12 cellular contexts compared by ENCODE assay signal in the genomic region with DNA sequence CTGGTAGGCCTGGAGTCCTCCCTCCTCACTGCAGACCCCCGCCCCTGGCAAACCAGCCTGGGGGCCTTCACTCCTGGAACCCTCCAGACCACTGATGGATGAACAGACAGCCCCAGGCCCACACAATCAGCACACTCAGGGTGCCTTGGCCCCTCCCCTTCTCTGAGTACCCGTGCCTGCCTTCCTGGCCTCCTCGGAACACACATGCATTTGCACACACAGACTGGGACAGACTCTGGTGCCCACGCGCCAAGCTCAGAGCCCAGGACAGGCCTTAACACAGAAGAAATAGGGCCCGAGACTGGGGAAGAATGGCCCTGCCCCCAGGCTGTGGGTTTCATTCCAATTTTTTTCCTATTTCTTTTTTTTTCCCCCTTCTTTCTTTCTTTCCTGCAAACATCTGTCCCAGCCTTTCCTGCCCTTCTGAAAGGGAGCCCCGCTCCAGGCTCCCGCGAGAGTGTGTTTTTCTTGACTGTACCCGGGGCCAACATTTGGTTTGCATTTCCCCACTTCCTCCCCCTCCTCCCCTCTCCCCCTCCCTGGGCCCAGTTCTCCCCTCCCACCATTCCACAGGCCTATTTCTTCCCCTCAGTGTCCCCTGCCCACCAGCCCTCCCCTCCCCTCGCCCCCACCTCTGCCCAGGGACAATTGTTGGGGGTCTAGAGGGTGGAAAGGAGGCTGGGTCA. TPM values are rescaled to one million over a fixed set of nuclear protein-coding genes. Genes with fewer than 3 reads are reported as not detected.
A peak's percentile ranks its signal among the peaks of the same experiment; 100 is the strongest.
DNase-seq lines count a peak whose midpoint lies in the region; ATAC-seq and TF ChIP-seq lines count a peak whose summit lies in the region.
"Had no signal": no experiment of that assay in that cellular context is flagged by ENCODE, and none has a peak within 500 bp of the region (broad histone marks: within the 10 kb centered on the region; RNA-seq: fewer than 3 reads in every experiment).

No MANE protein-coding gene starts in this region.

- DNase-seq in WTC11 (ENCODE audit: low spot score) (no peak), heart right ventricle (peak in 1 of 2 donors; percentile 60), skeletal muscle cell (ENCODE audit: low read depth) (peak; percentile 59)
- no peak for DNase-seq in activated naive CD4-positive, alpha-beta T cell treated with anti-CD3 and anti-CD28 coated beads, Interleukin-2, amount 50 U/mL, for 72 hours (ENCODE audit: low spot score in 2 of 2)
- no peak for DNase-seq in stimulated activated CD4-positive, alpha-beta T cell treated with anti-CD3 and anti-CD28 coated beads, Interleukin-1b, Interleukin-23, amount 100 ng/mL, for 48 hours
- DNase-seq: activated CD4-positive, alpha-beta memory T cell treated with anti-CD3 and anti-CD28 coated beads for 36 hours; natural killer cell; NCI-H187 had no signal

- ATAC-seq in WTC11 (peak; percentile 51), heart right ventricle (peak; percentile 25 to 63 (median 44)), HG03280 (IDR thresholded peaks at IDR 0.05; ENCODE audit: unreplicated experiment) (no peak), HG03442 (IDR thresholded peaks at IDR 0.05; ENCODE audit: unreplicated experiment) (no peak)
- no peak for ATAC-seq in activated naive CD4-positive, alpha-beta T cell treated with anti-CD3 and anti-CD28 coated beads, Interleukin-2, amount 50 U/mL, for 72 hours
- ATAC-seq: natural killer cell had no signal

- no peaks in the 10 kb centered on the region for H3K9me3 ChIP-seq in BLaER1 treated with 17β-estradiol and CSF1 and Interleukin-3, amounts not matched to agents 10 nM and 100 nM (replicated peaks in 1 of 11)
- no peaks in the 10 kb centered on the region for H3K9me3 ChIP-seq in heart right ventricle

- H3K4me1 Mint-ChIP-seq in WTC11: peaks cover 33% of the 10 kb centered on the region
- H3K4me1 Mint-ChIP-seq: natural killer cell had no signal

- H3K27ac Mint-ChIP-seq in WTC11: 0 out of 2 replicates have a peak overlapping the region, but pooled peaks have one; percentile 9
- H3K27ac Mint-ChIP-seq in activated naive CD4-positive, alpha-beta T cell treated with anti-CD3 and anti-CD28 coated beads, Interleukin-2, amount 50 U/mL, for 72 hours: no peak overlapping the region
- H3K27ac Mint-ChIP-seq: activated CD4-positive, alpha-beta memory T cell treated with anti-CD3 and anti-CD28 coated beads for 36 hours; natural killer cell had no signal

- H3K4me1 ChIP-seq in BLaER1 treated with 17β-estradiol and CSF1 and Interleukin-3, amounts not matched to agents 10 nM and 100 nM: peaks cover 23 to 66% (median 50%) of the 10 kb centered on the region in 10 experiments
- H3K4me1 ChIP-seq in heart right ventricle: peaks cover 7 to 52% (median 23%) of the 10 kb centered on the region in 9 donors

- TF ChIP-seq CTCF in WTC11 (IDR thresholded peaks at IDR 0.05) (no peak), heart right ventricle (IDR thresholded peaks at IDR 0.05) (no peak)

- H3K4me3 Mint-ChIP-seq in WTC11: no peak overlapping the region; the same call in 1 of the 2 replicates
- H3K4me3 Mint-ChIP-seq: activated CD4-positive, alpha-beta memory T cell treated with anti-CD3 and anti-CD28 coated beads for 36 hours; natural killer cell had no signal

- intact Hi-C loops in heart right ventricle (cut with DNase I): no loop called here

- H3K27ac ChIP-seq in BLaER1 treated with 17β-estradiol and CSF1 and Interleukin-3, amounts not matched to agents 10 nM and 100 nM: peak overlapping the region in 9 of 11 experiments; percentile 17 to 81 (median 74); a peak in 18 of 22 replicates
- peak overlapping the region; percentile 0 to 85 (median 78) for H3K27ac ChIP-seq in heart right ventricle
- H3K27ac ChIP-seq: HL-60 had no signal

- peaks cover 0 to 4% (median 0%) of the 10 kb centered on the region in 11 experiments; a peak in 4 of 22 replicates for H4K20me1 ChIP-seq in BLaER1 treated with 17β-estradiol and CSF1 and Interleukin-3, amounts not matched to agents 10 nM and 100 nM

- CTCF ChIA-PET in WTC11 (lab: Charles Lee): interaction anchor here (0.7 to 8.0 kb wide), 6 partner anchors 9 to 117 kb away, joined by 3 to 78 read pairs (median 4); a partner anchor contains a TSS

- POLR2A ChIA-PET in WTC11 (lab: Charles Lee): no interaction called here

- peaks cover 0 to 1% (median 0%) of the 10 kb centered on the region in 11 experiments; a peak in 1 of 22 replicates for H3K27me3 ChIP-seq in BLaER1 treated with 17β-estradiol and CSF1 and Interleukin-3, amounts not matched to agents 10 nM and 100 nM
- H3K27me3 ChIP-seq in heart right ventricle: peaks cover 0 to 3% (median 0%) of the 10 kb centered on the region in 7 donors

- H3K36me3 Mint-ChIP-seq in WTC11: no peaks in the 10 kb centered on the region
- H3K36me3 Mint-ChIP-seq in activated naive CD4-positive, alpha-beta T cell treated with anti-CD3 and anti-CD28 coated beads, Interleukin-2, amount 50 U/mL, for 72 hours: no peaks in the 10 kb centered on the region
- H3K36me3 Mint-ChIP-seq: activated CD4-positive, alpha-beta memory T cell treated with anti-CD3 and anti-CD28 coated beads for 36 hours; natural killer cell had no signal

- WGBS in heart right ventricle, 2 donors: 50 to 60% methylated on average over 11 of the region's 11 CpGs

- H3K27me3 Mint-ChIP-seq in WTC11 (ENCODE audit: low read depth): peaks cover 11% of the 10 kb centered on the region

- H3K4me3 ChIP-seq in BLaER1 treated with 17β-estradiol and CSF1 and Interleukin-3, amounts not matched to agents 10 nM and 100 nM: peak overlapping the region in 3 of 10 experiments; percentile 23 to 36 (median 32); a peak in 4 of 20 replicates
- H3K4me3 ChIP-seq in heart right ventricle (peak overlapping the region in 8 of 10 donors; percentile 12 to 55 (median 50)), skeletal muscle cell (ENCODE audit: low read depth, low read length) (peak overlapping the region; percentile 76)

- peak overlapping the region; percentile 7 to 77 (median 65); a peak in 17 of 22 replicates for H3K9ac ChIP-seq in BLaER1 treated with 17β-estradiol and CSF1 and Interleukin-3, amounts not matched to agents 10 nM and 100 nM

- peaks cover 0 to 16% (median 0%) of the 10 kb centered on the region in 11 experiments; a peak in 3 of 22 replicates for H3K36me3 ChIP-seq in BLaER1 treated with 17β-estradiol and CSF1 and Interleukin-3, amounts not matched to agents 10 nM and 100 nM
- no peaks in the 10 kb centered on the region for H3K36me3 ChIP-seq in heart right ventricle

- H3K9me3 Mint-ChIP-seq in WTC11: no peaks in the 10 kb centered on the region
- H3K9me3 Mint-ChIP-seq in activated naive CD4-positive, alpha-beta T cell treated with anti-CD3 and anti-CD28 coated beads, Interleukin-2, amount 50 U/mL, for 72 hours: no peaks in the 10 kb centered on the region
- H3K9me3 Mint-ChIP-seq: activated CD4-positive, alpha-beta memory T cell treated with anti-CD3 and anti-CD28 coated beads for 36 hours; natural killer cell had no signal

- peak overlapping the region; percentile 64 to 91 (median 81) for H3K4me2 ChIP-seq in BLaER1 treated with 17β-estradiol and CSF1 and Interleukin-3, amounts not matched to agents 10 nM and 100 nM

TF ChIP-seq in WTC11, 78 proteins besides CTCF, POLR2A, EP300 and RAD21 (continues in another document):
- TF ChIP-seq, protein P1, sequence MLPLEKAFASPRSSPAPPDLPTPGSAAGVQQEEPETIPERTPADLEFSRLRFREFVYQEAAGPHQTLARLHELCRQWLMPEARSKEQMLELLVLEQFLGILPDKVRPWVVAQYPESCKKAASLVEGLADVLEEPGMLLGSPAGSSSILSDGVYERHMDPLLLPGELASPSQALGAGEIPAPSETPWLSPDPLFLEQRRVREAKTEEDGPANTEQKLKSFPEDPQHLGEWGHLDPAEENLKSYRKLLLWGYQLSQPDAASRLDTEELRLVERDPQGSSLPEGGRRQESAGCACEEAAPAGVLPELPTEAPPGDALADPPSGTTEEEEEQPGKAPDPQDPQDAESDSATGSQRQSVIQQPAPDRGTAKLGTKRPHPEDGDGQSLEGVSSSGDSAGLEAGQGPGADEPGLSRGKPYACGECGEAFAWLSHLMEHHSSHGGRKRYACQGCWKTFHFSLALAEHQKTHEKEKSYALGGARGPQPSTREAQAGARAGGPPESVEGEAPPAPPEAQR (CRISPR knock-in tag; IDR thresholded peaks at IDR 0.05): no peak
- TF ChIP-seq ZNF396 (CRISPR knock-in tag; IDR thresholded peaks at IDR 0.05; ENCODE audit: borderline replicate concordance): no peak
- TF ChIP-seq, protein P2, sequence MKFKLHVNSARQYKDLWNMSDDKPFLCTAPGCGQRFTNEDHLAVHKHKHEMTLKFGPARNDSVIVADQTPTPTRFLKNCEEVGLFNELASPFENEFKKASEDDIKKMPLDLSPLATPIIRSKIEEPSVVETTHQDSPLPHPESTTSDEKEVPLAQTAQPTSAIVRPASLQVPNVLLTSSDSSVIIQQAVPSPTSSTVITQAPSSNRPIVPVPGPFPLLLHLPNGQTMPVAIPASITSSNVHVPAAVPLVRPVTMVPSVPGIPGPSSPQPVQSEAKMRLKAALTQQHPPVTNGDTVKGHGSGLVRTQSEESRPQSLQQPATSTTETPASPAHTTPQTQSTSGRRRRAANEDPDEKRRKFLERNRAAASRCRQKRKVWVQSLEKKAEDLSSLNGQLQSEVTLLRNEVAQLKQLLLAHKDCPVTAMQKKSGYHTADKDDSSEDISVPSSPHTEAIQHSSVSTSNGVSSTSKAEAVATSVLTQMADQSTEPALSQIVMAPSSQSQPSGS (CRISPR knock-in tag; IDR thresholded peaks at IDR 0.05; ENCODE audit: borderline replicate concordance, low read depth): no peak
- TF ChIP-seq TCF7 (CRISPR knock-in tag; IDR thresholded peaks at IDR 0.05; ENCODE audit: low read depth): no peak
- TF ChIP-seq, protein P3, sequence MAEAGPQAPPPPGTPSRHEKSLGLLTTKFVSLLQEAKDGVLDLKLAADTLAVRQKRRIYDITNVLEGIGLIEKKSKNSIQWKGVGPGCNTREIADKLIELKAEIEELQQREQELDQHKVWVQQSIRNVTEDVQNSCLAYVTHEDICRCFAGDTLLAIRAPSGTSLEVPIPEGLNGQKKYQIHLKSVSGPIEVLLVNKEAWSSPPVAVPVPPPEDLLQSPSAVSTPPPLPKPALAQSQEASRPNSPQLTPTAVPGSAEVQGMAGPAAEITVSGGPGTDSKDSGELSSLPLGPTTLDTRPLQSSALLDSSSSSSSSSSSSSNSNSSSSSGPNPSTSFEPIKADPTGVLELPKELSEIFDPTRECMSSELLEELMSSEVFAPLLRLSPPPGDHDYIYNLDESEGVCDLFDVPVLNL (CRISPR knock-in tag; IDR thresholded peaks at IDR 0.05; ENCODE audit: borderline replicate concordance, low read depth): no peak
- no peak for TF ChIP-seq SMAD4 (CRISPR knock-in tag; IDR thresholded peaks at IDR 0.05)
- TF ChIP-seq FOXJ3 (CRISPR knock-in tag; IDR thresholded peaks at IDR 0.05; ENCODE audit: borderline replicate concordance): no peak
- no peak for TF ChIP-seq ZNF121 (CRISPR knock-in tag; IDR thresholded peaks at IDR 0.05)
- no peak for TF ChIP-seq ZNF317 (CRISPR knock-in tag; IDR thresholded peaks at IDR 0.05; ENCODE audit: borderline replicate concordance, low read depth)

RNA-seq across cellular contexts. Expression of a gene that starts 0.6 kb away (rescaled TPM):
- total RNA-seq in WTC11 (2021) (4.2 to 5.4 TPM (median 4.5 TPM) in 3 replicates), heart right ventricle (100 to 1,000 TPM; 583 to 844 (median 738) TPM)
- polyA plus RNA-seq in heart right ventricle: 100 to 1,000 TPM in 1 of 2 donors, 10 to 100 TPM in 1; 64.6 to 244 TPM
- total RNA-seq in activated naive CD4-positive, alpha-beta T cell treated with anti-CD3 and anti-CD28 coated beads, Interleukin-2, amount 50 U/mL, for 72 hours: 1 to 10 TPM in 1 of 2 donors, under 1 TPM in 1; 0.27 to 5.1 TPM

Comparison
In these comparisons a context has a peak if more than half of its experiments do, and no peak if none do; other contexts are left out.
1. ATAC-seq: peak in WTC11 (single experiment) and heart right ventricle (8 of 8); none in activated naive CD4-positive, alpha-beta T cell treated with anti-CD3 and anti-CD28 coated beads, Interleukin-2, amount 50 U/mL, for 72 hours (0 of 2), HG03280 (single experiment) and HG03442 (single experiment).
2. RNA of a gene that starts 0.6 kb away (total RNA-seq): 583 to 844 TPM in heart right ventricle; 0.27 to 5.1 TPM in activated naive CD4-positive, alpha-beta T cell treated with anti-CD3 and anti-CD28 coated beads, Interleukin-2, amount 50 U/mL, for 72 hours and 4.2 to 5.4 TPM in WTC11; every median in the first group is over 10 times any median in the second.